ENCODE assay signal across 2 cellular contexts in genomic region chr19:39070888-39071287, GRCh38.
A peak's percentile ranks its signal among the peaks of the same experiment; 100 is the strongest.
TF ChIP-seq lines count a peak whose summit lies in the region.

No MANE protein-coding gene starts in this region.

TF ChIP-seq in HEK293, 187 proteins besides CTCF, POLR2A, EP300 and RAD21 (continued from another document):
- TF ChIP-seq ZNF214 (tag by site-specific recombination; IDR thresholded peaks at IDR 0.05; ENCODE audit: borderline replicate concordance) (no peak), GLIS1 (tag by site-specific recombination; IDR thresholded peaks at IDR 0.05) (peak; percentile 29; the same call in 1 of the 2 replicates)

TF ChIP-seq in SK-N-SH, 30 proteins besides CTCF, POLR2A, EP300 and RAD21 (continued from another document):
- TF ChIP-seq, protein P1, sequence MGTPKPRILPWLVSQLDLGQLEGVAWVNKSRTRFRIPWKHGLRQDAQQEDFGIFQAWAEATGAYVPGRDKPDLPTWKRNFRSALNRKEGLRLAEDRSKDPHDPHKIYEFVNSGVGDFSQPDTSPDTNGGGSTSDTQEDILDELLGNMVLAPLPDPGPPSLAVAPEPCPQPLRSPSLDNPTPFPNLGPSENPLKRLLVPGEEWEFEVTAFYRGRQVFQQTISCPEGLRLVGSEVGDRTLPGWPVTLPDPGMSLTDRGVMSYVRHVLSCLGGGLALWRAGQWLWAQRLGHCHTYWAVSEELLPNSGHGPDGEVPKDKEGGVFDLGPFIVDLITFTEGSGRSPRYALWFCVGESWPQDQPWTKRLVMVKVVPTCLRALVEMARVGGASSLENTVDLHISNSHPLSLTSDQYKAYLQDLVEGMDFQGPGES (IDR thresholded peaks at IDR 0.05; ENCODE audit: low read depth, low read length): no peak
- no peak for TF ChIP-seq CHD2 (IDR thresholded peaks at IDR 0.05; ENCODE audit: low read length, partially characterized antibody)
- no peak for TF ChIP-seq PBX3 (IDR thresholded peaks at IDR 0.05)
- TF ChIP-seq NRF1 (IDR thresholded peaks at IDR 0.05; ENCODE audit: low read depth, low read length): no peak
- no peak for TF ChIP-seq YY1 (IDR thresholded peaks at IDR 0.05; ENCODE audit: low read depth)
- no peak for TF ChIP-seq SMC3 (IDR thresholded peaks at IDR 0.05; ENCODE audit: low read depth, low read length)
- TF ChIP-seq MXI1 (IDR thresholded peaks at IDR 0.05; ENCODE audit: low read depth, low read length): no peak
- TF ChIP-seq RFX5 (IDR thresholded peaks at IDR 0.05; ENCODE audit: low read length): no peak
- no peak for TF ChIP-seq TEAD4 (IDR thresholded peaks at IDR 0.05; ENCODE audit: borderline replicate concordance, insufficient read depth)
- TF ChIP-seq MEF2A (IDR thresholded peaks at IDR 0.05; ENCODE audit: borderline replicate concordance, low read depth): no peak
- no peak for TF ChIP-seq EZH2phosphoT487 (IDR thresholded peaks at IDR 0.05; ENCODE audit: borderline replicate concordance, low read depth)
- TF ChIP-seq FOSL2 (IDR thresholded peaks at IDR 0.05; ENCODE audit: borderline replicate concordance, low read depth): no peak
- no peak for TF ChIP-seq ZBTB33 (IDR thresholded peaks at IDR 0.05; ENCODE audit: borderline replicate concordance, low read depth)
- no peak for TF ChIP-seq RCOR1 (IDR thresholded peaks at IDR 0.05; ENCODE audit: low read length)
- no peak for TF ChIP-seq NFIC (IDR thresholded peaks at IDR 0.05; ENCODE audit: borderline replicate concordance)
- TF ChIP-seq GABPA (IDR thresholded peaks at IDR 0.05; ENCODE audit: low read depth): no peak
- TF ChIP-seq FOXJ3 (CRISPR knock-in tag; IDR thresholded peaks at IDR 0.05): no peak
TF ChIP-seq in SK-N-SH: peak in this region for 0.
